Comparison of ENCODE assay signal across 1 cellular context in the genomic region with DNA sequence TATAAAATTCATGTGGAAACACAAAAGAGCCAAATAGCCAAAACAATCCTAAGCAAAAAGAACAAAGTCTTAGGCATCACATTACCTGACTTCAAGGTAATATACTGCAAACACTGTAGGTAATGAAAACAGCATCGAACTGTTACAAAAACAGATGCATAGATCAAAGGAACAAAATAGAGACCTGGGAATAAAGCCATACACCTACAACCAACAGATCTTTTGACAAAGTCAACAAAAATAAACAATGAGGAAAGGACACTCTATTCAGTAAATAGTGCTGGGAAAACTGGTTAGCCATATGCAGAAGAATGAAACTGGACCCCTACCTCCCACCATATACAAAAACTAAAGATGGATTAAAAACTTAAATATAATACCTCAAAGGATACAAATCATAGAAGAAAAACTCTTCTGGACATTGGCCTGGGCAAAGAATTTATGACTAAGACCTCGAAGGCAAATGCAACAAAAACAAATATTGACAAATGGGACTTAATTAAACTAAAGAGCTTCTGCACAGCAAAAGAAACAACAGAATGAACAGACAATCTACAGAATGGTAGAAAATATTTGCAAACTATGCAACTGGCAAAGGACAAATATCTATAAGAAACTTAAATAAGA.
TF ChIP-seq lines count a peak whose summit lies in the region.

No MANE protein-coding gene starts in this region.

TF ChIP-seq in HepG2, 621 proteins besides CTCF, POLR2A, EP300 and RAD21 (continued from another document and continues in another):
- no peak for TF ChIP-seq ARNT2 (CRISPR knock-in tag; IDR thresholded peaks at IDR 0.05; ENCODE audit: low read depth)
- peak; percentile 33; the same call in 1 of the 2 replicates for TF ChIP-seq RARA (CRISPR knock-in tag; IDR thresholded peaks at IDR 0.05)
- peak; percentile 71; the same call in 1 of the 2 replicates for TF ChIP-seq FOXA1 (IDR thresholded peaks at IDR 0.05)
- TF ChIP-seq FOXA1 (CRISPR knock-in tag; IDR thresholded peaks at IDR 0.05) = no peak
- no peak for TF ChIP-seq CEBPB (IDR thresholded peaks at IDR 0.05; ENCODE audit: borderline replicate concordance, low read depth, low read length)
- 0 out of 4 replicates have a peak, but pooled peaks of 1 of the 2 experiments have one; percentile 8 for TF ChIP-seq KLF16 (CRISPR knock-in tag; IDR thresholded peaks at IDR 0.05)
- TF ChIP-seq ATRX (CRISPR knock-in tag; IDR thresholded peaks at IDR 0.05; ENCODE audit: borderline replicate concordance) = no peak
- TF ChIP-seq SOX13 (IDR thresholded peaks at IDR 0.05) = no peak
- peak in 1 of 2 experiments; percentile 50; a peak in 2 of 4 replicates for TF ChIP-seq SOX13 (CRISPR knock-in tag; conservative IDR thresholded peaks at IDR 0.05 in 1 of 2, IDR thresholded peaks at IDR 0.05 in 1 of 2)
- TF ChIP-seq ZNF605 (CRISPR knock-in tag; IDR thresholded peaks at IDR 0.05) = no peak
- TF ChIP-seq ZNF746 (CRISPR knock-in tag; IDR thresholded peaks at IDR 0.05) = no peak
- no peak for TF ChIP-seq KMT2A (CRISPR knock-in tag; IDR thresholded peaks at IDR 0.05)
- no peak for TF ChIP-seq PRPF4 (IDR thresholded peaks at IDR 0.05; ENCODE audit: low read depth, low read length, poor library complexity, severe bottlenecking)
- TF ChIP-seq CREB1 (IDR thresholded peaks at IDR 0.05) = no peak
- peak; percentile 40; the same call in 1 of the 2 replicates for TF ChIP-seq CREB1 (CRISPR knock-in tag; IDR thresholded peaks at IDR 0.05)
- TF ChIP-seq SMC3 (IDR thresholded peaks at IDR 0.05; ENCODE audit: low read length) = no peak
- TF ChIP-seq, protein P1, sequence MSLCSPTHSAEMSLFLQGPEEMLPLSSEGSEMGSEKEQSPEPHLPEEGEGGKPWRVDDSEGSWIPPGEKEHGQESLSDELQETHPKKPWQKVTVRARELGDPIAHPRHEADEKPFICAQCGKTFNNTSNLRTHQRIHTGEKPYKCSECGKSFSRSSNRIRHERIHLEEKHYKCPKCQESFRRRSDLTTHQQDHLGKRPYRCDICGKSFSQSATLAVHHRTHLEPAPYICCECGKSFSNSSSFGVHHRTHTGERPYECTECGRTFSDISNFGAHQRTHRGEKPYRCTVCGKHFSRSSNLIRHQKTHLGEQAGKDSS (CRISPR knock-in tag; IDR thresholded peaks at IDR 0.05; ENCODE audit: borderline replicate concordance, low read depth) = no peak
- no peak for TF ChIP-seq IKZF4 (CRISPR knock-in tag; IDR thresholded peaks at IDR 0.05; ENCODE audit: borderline replicate concordance, low read depth, not compliant biosample characterization)
- no peak for TF ChIP-seq NFYC (CRISPR knock-in tag; IDR thresholded peaks at IDR 0.05)
- no peak for TF ChIP-seq SNRNP70 (IDR thresholded peaks at IDR 0.05; ENCODE audit: low read depth, low read length)
- TF ChIP-seq SAP130 (CRISPR knock-in tag; IDR thresholded peaks at IDR 0.05; ENCODE audit: low read depth) = no peak
- TF ChIP-seq, protein P2, sequence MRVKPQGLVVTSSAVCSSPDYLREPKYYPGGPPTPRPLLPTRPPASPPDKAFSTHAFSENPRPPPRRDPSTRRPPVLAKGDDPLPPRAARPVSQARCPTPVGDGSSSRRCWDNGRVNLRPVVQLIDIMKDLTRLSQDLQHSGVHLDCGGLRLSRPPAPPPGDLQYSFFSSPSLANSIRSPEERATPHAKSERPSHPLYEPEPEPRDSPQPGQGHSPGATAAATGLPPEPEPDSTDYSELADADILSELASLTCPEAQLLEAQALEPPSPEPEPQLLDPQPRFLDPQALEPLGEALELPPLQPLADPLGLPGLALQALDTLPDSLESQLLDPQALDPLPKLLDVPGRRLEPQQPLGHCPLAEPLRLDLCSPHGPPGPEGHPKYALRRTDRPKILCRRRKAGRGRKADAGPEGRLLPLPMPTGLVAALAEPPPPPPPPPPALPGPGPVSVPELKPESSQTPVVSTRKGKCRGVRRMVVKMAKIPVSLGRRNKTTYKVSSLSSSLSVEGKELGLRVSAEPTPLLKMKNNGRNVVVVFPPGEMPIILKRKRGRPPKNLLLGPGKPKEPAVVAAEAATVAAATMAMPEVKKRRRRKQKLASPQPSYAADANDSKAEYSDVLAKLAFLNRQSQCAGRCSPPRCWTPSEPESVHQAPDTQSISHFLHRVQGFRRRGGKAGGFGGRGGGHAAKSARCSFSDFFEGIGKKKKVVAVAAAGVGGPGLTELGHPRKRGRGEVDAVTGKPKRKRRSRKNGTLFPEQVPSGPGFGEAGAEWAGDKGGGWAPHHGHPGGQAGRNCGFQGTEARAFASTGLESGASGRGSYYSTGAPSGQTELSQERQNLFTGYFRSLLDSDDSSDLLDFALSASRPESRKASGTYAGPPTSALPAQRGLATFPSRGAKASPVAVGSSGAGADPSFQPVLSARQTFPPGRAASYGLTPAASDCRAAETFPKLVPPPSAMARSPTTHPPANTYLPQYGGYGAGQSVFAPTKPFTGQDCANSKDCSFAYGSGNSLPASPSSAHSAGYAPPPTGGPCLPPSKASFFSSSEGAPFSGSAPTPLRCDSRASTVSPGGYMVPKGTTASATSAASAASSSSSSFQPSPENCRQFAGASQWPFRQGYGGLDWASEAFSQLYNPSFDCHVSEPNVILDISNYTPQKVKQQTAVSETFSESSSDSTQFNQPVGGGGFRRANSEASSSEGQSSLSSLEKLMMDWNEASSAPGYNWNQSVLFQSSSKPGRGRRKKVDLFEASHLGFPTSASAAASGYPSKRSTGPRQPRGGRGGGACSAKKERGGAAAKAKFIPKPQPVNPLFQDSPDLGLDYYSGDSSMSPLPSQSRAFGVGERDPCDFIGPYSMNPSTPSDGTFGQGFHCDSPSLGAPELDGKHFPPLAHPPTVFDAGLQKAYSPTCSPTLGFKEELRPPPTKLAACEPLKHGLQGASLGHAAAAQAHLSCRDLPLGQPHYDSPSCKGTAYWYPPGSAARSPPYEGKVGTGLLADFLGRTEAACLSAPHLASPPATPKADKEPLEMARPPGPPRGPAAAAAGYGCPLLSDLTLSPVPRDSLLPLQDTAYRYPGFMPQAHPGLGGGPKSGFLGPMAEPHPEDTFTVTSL (CRISPR knock-in tag; IDR thresholded peaks at IDR 0.05; ENCODE audit: borderline replicate concordance) = peak; percentile 34; the same call in 1 of the 2 replicates
- TF ChIP-seq, protein P3, sequence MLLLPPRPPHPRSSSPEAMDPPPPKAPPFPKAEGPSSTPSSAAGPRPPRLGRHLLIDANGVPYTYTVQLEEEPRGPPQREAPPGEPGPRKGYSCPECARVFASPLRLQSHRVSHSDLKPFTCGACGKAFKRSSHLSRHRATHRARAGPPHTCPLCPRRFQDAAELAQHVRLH (CRISPR knock-in tag; IDR thresholded peaks at IDR 0.05; ENCODE audit: borderline replicate concordance, low read depth) = no peak
- TF ChIP-seq ATF1 (CRISPR knock-in tag; IDR thresholded peaks at IDR 0.05) = peak; percentile 41; the same call in 1 of the 2 replicates
- TF ChIP-seq PPARG (CRISPR knock-in tag; conservative IDR thresholded peaks at IDR 0.05) = no peak
- 0 out of 2 replicates have a peak, but pooled peaks have one; percentile 18 for TF ChIP-seq ELF3 (CRISPR knock-in tag; IDR thresholded peaks at IDR 0.05)
- TF ChIP-seq ZNF879 (CRISPR knock-in tag; IDR thresholded peaks at IDR 0.05) = no peak
- TF ChIP-seq ZNF496 (CRISPR knock-in tag; IDR thresholded peaks at IDR 0.05; ENCODE audit: insufficient replicate concordance) = no peak
- no peak for TF ChIP-seq SRF (IDR thresholded peaks at IDR 0.05; ENCODE audit: low read depth, low read length)
- 0 out of 2 replicates have a peak, but pooled peaks have one; percentile 7 for TF ChIP-seq HNF4A (CRISPR knock-in tag; IDR thresholded peaks at IDR 0.05)
- TF ChIP-seq NR1H2 (CRISPR knock-in tag; IDR thresholded peaks at IDR 0.05; ENCODE audit: borderline replicate concordance, low read depth) = no peak
- TF ChIP-seq AGO2 (optimal IDR thresholded peaks at IDR 0.05; ENCODE audit: low read depth, low read length) = no peak
- TF ChIP-seq NCOA2 (CRISPR knock-in tag; IDR thresholded peaks at IDR 0.05) = peak; percentile 21; the same call in 1 of the 2 replicates
- TF ChIP-seq ZNF101 (CRISPR knock-in tag; IDR thresholded peaks at IDR 0.05; ENCODE audit: borderline replicate concordance, low read depth) = no peak
- no peak for TF ChIP-seq ZNF607 (CRISPR knock-in tag; IDR thresholded peaks at IDR 0.05; ENCODE audit: borderline replicate concordance)
- no peak for TF ChIP-seq ZNF768 (CRISPR knock-in tag; IDR thresholded peaks at IDR 0.05)
- TF ChIP-seq, protein P4, sequence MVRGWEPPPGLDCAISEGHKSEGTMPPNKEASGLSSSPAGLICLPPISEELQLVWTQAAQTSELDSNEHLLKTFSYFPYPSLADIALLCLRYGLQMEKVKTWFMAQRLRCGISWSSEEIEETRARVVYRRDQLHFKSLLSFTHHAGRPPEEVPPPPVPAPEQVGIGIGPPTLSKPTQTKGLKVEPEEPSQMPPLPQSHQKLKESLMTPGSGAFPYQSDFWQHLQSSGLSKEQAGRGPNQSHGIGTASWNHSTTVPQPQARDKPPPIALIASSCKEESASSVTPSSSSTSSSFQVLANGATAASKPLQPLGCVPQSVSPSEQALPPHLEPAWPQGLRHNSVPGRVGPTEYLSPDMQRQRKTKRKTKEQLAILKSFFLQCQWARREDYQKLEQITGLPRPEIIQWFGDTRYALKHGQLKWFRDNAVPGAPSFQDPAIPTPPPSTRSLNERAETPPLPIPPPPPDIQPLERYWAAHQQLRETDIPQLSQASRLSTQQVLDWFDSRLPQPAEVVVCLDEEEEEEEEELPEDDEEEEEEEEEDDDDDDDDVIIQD (CRISPR knock-in tag; IDR thresholded peaks at IDR 0.05; ENCODE audit: low read depth) = peak; percentile 8; the same call in 1 of the 2 replicates
- no peak for TF ChIP-seq ERF (CRISPR knock-in tag; IDR thresholded peaks at IDR 0.05)
- TF ChIP-seq SP5 (CRISPR knock-in tag; IDR thresholded peaks at IDR 0.05; ENCODE audit: borderline replicate concordance, low read depth) = no peak
- TF ChIP-seq KDM2A (CRISPR knock-in tag; IDR thresholded peaks at IDR 0.05; ENCODE audit: borderline replicate concordance, low read depth) = no peak
- TF ChIP-seq ZNF256 (CRISPR knock-in tag; conservative IDR thresholded peaks at IDR 0.05) = no peak
- TF ChIP-seq ZFP82 (CRISPR knock-in tag; IDR thresholded peaks at IDR 0.05; ENCODE audit: borderline replicate concordance) = no peak
- TF ChIP-seq FOXP1 (IDR thresholded peaks at IDR 0.05) = peak; percentile 80
- TF ChIP-seq FOXP1 (CRISPR knock-in tag; IDR thresholded peaks at IDR 0.05) = peak; percentile 81; the same call in 1 of the 2 replicates
- TF ChIP-seq, protein P5, sequence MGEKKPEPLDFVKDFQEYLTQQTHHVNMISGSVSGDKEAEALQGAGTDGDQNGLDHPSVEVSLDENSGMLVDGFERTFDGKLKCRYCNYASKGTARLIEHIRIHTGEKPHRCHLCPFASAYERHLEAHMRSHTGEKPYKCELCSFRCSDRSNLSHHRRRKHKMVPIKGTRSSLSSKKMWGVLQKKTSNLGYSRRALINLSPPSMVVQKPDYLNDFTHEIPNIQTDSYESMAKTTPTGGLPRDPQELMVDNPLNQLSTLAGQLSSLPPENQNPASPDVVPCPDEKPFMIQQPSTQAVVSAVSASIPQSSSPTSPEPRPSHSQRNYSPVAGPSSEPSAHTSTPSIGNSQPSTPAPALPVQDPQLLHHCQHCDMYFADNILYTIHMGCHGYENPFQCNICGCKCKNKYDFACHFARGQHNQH (CRISPR knock-in tag; IDR thresholded peaks at IDR 0.05) = no peak
- no peak for TF ChIP-seq MEIS2 (CRISPR knock-in tag; IDR thresholded peaks at IDR 0.05)
- TF ChIP-seq ZNF274 (CRISPR knock-in tag; IDR thresholded peaks at IDR 0.05) = no peak
- no peak for TF ChIP-seq PHB2 (IDR thresholded peaks at IDR 0.05; ENCODE audit: partially characterized antibody)
- no peak for TF ChIP-seq SIN3A (IDR thresholded peaks at IDR 0.05; ENCODE audit: borderline replicate concordance, low read depth, low read length)
- TF ChIP-seq, protein P6, sequence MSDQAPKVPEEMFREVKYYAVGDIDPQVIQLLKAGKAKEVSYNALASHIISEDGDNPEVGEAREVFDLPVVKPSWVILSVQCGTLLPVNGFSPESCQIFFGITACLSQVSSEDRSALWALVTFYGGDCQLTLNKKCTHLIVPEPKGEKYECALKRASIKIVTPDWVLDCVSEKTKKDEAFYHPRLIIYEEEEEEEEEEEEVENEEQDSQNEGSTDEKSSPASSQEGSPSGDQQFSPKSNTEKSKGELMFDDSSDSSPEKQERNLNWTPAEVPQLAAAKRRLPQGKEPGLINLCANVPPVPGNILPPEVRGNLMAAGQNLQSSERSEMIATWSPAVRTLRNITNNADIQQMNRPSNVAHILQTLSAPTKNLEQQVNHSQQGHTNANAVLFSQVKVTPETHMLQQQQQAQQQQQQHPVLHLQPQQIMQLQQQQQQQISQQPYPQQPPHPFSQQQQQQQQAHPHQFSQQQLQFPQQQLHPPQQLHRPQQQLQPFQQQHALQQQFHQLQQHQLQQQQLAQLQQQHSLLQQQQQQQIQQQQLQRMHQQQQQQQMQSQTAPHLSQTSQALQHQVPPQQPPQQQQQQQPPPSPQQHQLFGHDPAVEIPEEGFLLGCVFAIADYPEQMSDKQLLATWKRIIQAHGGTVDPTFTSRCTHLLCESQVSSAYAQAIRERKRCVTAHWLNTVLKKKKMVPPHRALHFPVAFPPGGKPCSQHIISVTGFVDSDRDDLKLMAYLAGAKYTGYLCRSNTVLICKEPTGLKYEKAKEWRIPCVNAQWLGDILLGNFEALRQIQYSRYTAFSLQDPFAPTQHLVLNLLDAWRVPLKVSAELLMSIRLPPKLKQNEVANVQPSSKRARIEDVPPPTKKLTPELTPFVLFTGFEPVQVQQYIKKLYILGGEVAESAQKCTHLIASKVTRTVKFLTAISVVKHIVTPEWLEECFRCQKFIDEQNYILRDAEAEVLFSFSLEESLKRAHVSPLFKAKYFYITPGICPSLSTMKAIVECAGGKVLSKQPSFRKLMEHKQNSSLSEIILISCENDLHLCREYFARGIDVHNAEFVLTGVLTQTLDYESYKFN (CRISPR knock-in tag; conservative IDR thresholded peaks at IDR 0.05) = peak; percentile 67
- 0 out of 2 replicates have a peak, but pooled peaks have one; percentile 18 for TF ChIP-seq CREM (IDR thresholded peaks at IDR 0.05)
- TF ChIP-seq CREM (CRISPR knock-in tag; IDR thresholded peaks at IDR 0.05) = no peak
- no peak for TF ChIP-seq CBX2 (IDR thresholded peaks at IDR 0.05; ENCODE audit: low read depth, low read length)
- no peak for TF ChIP-seq CBX2 (CRISPR knock-in tag; IDR thresholded peaks at IDR 0.05; ENCODE audit: low read depth)
- TF ChIP-seq, protein P7, sequence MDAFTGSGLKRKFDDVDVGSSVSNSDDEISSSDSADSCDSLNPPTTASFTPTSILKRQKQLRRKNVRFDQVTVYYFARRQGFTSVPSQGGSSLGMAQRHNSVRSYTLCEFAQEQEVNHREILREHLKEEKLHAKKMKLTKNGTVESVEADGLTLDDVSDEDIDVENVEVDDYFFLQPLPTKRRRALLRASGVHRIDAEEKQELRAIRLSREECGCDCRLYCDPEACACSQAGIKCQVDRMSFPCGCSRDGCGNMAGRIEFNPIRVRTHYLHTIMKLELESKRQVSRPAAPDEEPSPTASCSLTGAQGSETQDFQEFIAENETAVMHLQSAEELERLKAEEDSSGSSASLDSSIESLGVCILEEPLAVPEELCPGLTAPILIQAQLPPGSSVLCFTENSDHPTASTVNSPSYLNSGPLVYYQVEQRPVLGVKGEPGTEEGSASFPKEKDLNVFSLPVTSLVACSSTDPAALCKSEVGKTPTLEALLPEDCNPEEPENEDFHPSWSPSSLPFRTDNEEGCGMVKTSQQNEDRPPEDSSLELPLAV (CRISPR knock-in tag; conservative IDR thresholded peaks at IDR 0.05; ENCODE audit: low read depth) = no peak
- TF ChIP-seq ASH2L (IDR thresholded peaks at IDR 0.05; ENCODE audit: insufficient read length, low read depth, low read length) = peak; percentile 55
- no peak for TF ChIP-seq TARDBP (CRISPR knock-in tag; IDR thresholded peaks at IDR 0.05)
- no peak for TF ChIP-seq ZNF337 (CRISPR knock-in tag; IDR thresholded peaks at IDR 0.05; ENCODE audit: borderline replicate concordance, low read depth)
- TF ChIP-seq MIER3 (CRISPR knock-in tag; IDR thresholded peaks at IDR 0.05; ENCODE audit: borderline replicate concordance) = no peak
- no peak for TF ChIP-seq GATAD1 (CRISPR knock-in tag; IDR thresholded peaks at IDR 0.05)
